In genomic region chr1:23122796-23123195, GRCh38 we compare ENCODE assay signal across 1 cellular context.
TF ChIP-seq lines count a peak whose summit lies in the region.

No MANE protein-coding gene starts in this region.

TF ChIP-seq in SK-N-SH treated with all-trans-retinoic acid at 6 μM for 48 hours, 23 proteins besides CTCF, POLR2A, EP300 and RAD21 (continued from another document):
- TF ChIP-seq TCF4 (CRISPR knock-in tag; IDR thresholded peaks at IDR 0.05; ENCODE audit: borderline replicate concordance): no peak
